In genomic region chr22:42879371-42880021, GRCh38 we compare ENCODE assay signal across 16 cellular contexts. TPM values are rescaled to one million over a fixed set of nuclear protein-coding genes. Genes with fewer than 3 reads are reported as not detected.
DNase-seq lines count a peak whose midpoint lies in the region; ATAC-seq, FAIRE-seq and TF ChIP-seq lines count a peak whose summit lies in the region.
"Had no signal": no experiment of that assay in that cellular context is flagged by ENCODE, and none has a peak within 500 bp of the region (broad histone marks: within the 10 kb centered on the region; RNA-seq: fewer than 3 reads in every experiment).

No MANE protein-coding gene starts in this region.

- no peaks in the 10 kb centered on the region for H3K9me3 ChIP-seq in pancreas
- H3K9me3 ChIP-seq in MG63, result no peaks in the 10 kb centered on the region
- H3K9me3 ChIP-seq: BE2C had no signal

- ATAC-seq in pancreas (peak in 2 of 4 donors; percentile 1 to 2), left colon (no peak)
- ATAC-seq: T-cell had no signal

- H3K27ac ChIP-seq in VCaP (peak overlapping the region; percentile 54), pancreas (peak overlapping the region; percentile 28 to 96 (median 90))

- TF ChIP-seq EP300 in Ishikawa (IDR thresholded peaks at IDR 0.05; ENCODE audit: borderline replicate concordance), result no peak

- peaks cover 0 to 61% (median 42%) of the 10 kb centered on the region in 3 donors for H3K36me3 ChIP-seq in pancreas
- H3K36me3 ChIP-seq in MG63, result peaks cover 18% of the 10 kb centered on the region

- intact Hi-C loops in pancreas (cut with DNase I), result no loop called here
- intact Hi-C loops in left colon (cut with DNase I, micrococcal nuclease), result loop anchor here in 1 of 2 donors (10.0 kb wide), 1 partner anchor 155 kb away; no protein-coding TSS in a partner anchor

- no peaks in the 10 kb centered on the region for H3K27me3 ChIP-seq in pancreas
- no peaks in the 10 kb centered on the region for H3K27me3 ChIP-seq in MG63
- H3K27me3 ChIP-seq: BE2C had no signal

- no peak for TF ChIP-seq CTCF in VCaP (conservative IDR thresholded peaks at IDR 0.05)
- no peak for TF ChIP-seq CTCF in pancreas (IDR thresholded peaks at IDR 0.05)

- H3K4me3 ChIP-seq in pancreas (peak overlapping the region in 2 of 4 donors; percentile 42 to 43), MG63 (no peak overlapping the region)

- peaks cover 10 to 24% (median 17%) of the 10 kb centered on the region in 3 donors for H3K4me1 ChIP-seq in pancreas
- H3K4me1 ChIP-seq: BE2C had no signal

- 47 to 54% methylated on average over 14 of the region's 14 CpGs for WGBS in pancreas, 2 donors

- DNase-seq in COLO668 (lab: John Stamatoyannopoulos, UW; ENCODE audit: unreplicated experiment) (peak; percentile 67), pancreas (peak in 3 of 6 donors; percentile 40 to 70 (median 48)), MG63 (no peak), left colon (no peak)
- no peak for DNase-seq in stimulated activated CD4-positive, alpha-beta T cell treated with anti-CD3 and anti-CD28 coated beads, Interleukin-1b, Interleukin-23, amount 100 ng/mL, for 48 hours
- DNase-seq: BE2C; CD8-positive, alpha-beta memory T cell; DMS 273 treated with DMSO at 0.1 percent for 48 hours; Kasumi-1; NCI-H1436 treated with DMSO at 0.1 percent for 48 hours; NCI-H2171; NCI-H524; T-cell had no signal

- no peak for TF ChIP-seq RAD21 in Ishikawa (IDR thresholded peaks at IDR 0.05; ENCODE audit: low read depth)

- FAIRE-seq in pancreas (lab: Jason Lieb, UNC), result no peak
- FAIRE-seq: H54 had no signal

TF ChIP-seq in Ishikawa, 13 proteins besides CTCF, POLR2A, EP300 and RAD21:
- TF ChIP-seq TEAD4 (IDR thresholded peaks at IDR 0.05) (no peak), TAF1 (IDR thresholded peaks at IDR 0.05; ENCODE audit: low read depth) (no peak), FOXM1 (IDR thresholded peaks at IDR 0.05; ENCODE audit: borderline replicate concordance, low read depth) (no peak), ZBTB7A (IDR thresholded peaks at IDR 0.05; ENCODE audit: low read depth) (no peak), YY1 (IDR thresholded peaks at IDR 0.05; ENCODE audit: low read depth) (no peak)
- TF ChIP-seq, protein P1, sequence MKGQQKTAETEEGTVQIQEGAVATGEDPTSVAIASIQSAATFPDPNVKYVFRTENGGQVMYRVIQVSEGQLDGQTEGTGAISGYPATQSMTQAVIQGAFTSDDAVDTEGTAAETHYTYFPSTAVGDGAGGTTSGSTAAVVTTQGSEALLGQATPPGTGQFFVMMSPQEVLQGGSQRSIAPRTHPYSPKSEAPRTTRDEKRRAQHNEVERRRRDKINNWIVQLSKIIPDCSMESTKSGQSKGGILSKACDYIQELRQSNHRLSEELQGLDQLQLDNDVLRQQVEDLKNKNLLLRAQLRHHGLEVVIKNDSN (IDR thresholded peaks at IDR 0.05), result no peak
- TF ChIP-seq, protein P2, sequence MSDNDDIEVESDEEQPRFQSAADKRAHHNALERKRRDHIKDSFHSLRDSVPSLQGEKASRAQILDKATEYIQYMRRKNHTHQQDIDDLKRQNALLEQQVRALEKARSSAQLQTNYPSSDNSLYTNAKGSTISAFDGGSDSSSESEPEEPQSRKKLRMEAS (IDR thresholded peaks at IDR 0.05), result peak; percentile 30; the same call in 1 of the 2 replicates
- TF ChIP-seq, protein P3, sequence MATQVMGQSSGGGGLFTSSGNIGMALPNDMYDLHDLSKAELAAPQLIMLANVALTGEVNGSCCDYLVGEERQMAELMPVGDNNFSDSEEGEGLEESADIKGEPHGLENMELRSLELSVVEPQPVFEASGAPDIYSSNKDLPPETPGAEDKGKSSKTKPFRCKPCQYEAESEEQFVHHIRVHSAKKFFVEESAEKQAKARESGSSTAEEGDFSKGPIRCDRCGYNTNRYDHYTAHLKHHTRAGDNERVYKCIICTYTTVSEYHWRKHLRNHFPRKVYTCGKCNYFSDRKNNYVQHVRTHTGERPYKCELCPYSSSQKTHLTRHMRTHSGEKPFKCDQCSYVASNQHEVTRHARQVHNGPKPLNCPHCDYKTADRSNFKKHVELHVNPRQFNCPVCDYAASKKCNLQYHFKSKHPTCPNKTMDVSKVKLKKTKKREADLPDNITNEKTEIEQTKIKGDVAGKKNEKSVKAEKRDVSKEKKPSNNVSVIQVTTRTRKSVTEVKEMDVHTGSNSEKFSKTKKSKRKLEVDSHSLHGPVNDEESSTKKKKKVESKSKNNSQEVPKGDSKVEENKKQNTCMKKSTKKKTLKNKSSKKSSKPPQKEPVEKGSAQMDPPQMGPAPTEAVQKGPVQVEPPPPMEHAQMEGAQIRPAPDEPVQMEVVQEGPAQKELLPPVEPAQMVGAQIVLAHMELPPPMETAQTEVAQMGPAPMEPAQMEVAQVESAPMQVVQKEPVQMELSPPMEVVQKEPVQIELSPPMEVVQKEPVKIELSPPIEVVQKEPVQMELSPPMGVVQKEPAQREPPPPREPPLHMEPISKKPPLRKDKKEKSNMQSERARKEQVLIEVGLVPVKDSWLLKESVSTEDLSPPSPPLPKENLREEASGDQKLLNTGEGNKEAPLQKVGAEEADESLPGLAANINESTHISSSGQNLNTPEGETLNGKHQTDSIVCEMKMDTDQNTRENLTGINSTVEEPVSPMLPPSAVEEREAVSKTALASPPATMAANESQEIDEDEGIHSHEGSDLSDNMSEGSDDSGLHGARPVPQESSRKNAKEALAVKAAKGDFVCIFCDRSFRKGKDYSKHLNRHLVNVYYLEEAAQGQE (IDR thresholded peaks at IDR 0.05; ENCODE audit: low read depth), result no peak

RNA-seq across cellular contexts. Expression of gene ARFGAP3, which starts 22.4 kb away (rescaled TPM):
- 10 to 100 TPM; 54.8 to 75.3 (median 62.1) TPM for total RNA-seq in pancreas
- 10 to 100 TPM; 39.1 to 45.4 TPM for polyA plus RNA-seq in pancreas
- total RNA-seq in MG63 (2014; rRNA removed; shearing (Covaris generic); ENCODE audit: low replicate concordance), result 27.5 and 37.3 TPM in 2 replicates
- total RNA-seq in left colon, result 10 to 100 TPM; 36.9 to 42.1 TPM
